22 cellular contexts compared by ENCODE assay signal in genomic region chr14:95456281-95456680, GRCh38.
"Had no signal": no experiment of that assay in that cellular context is flagged by ENCODE, and none has a peak within 500 bp of the region (broad histone marks: within the 10 kb centered on the region; RNA-seq: fewer than 3 reads in every experiment).

No MANE protein-coding gene starts in this region.

- H3K27ac ChIP-seq: hepatocyte, parathyroid adenoma, psoas muscle, right lobe of liver, thoracic aorta, transverse colon had no signal

- H3K9me3 ChIP-seq: psoas muscle, right lobe of liver, thoracic aorta, transverse colon had no signal

- H3K4me3 ChIP-seq: hepatocyte, psoas muscle, right lobe of liver, thoracic aorta, transverse colon had no signal

- H2AFZ ChIP-seq: hepatocyte, parathyroid adenoma had no signal

- H3K79me2 ChIP-seq: hepatocyte, parathyroid adenoma had no signal

- ATAC-seq: natural killer cell, right lobe of liver had no signal

- H3K4me3 Mint-ChIP-seq: endodermal cell; mesothelial cell of epicardium; natural killer cell; neural crest cell; stimulated activated effector memory CD8-positive, alpha-beta T cell treated with anti-CD3 and anti-CD28 coated beads, Interleukin-12 subunit alpha, Interleukin-12 subunit beta, amount 100 ng/mL, for 72 hours; stimulated activated naive CD8-positive, alpha-beta T cell treated with anti-CD3 and anti-CD28 coated beads, Interleukin-15, Interleukin-2, amounts not matched to agents 100 ng/mL and 50 ng/mL, for 24 hours had no signal

- H3K36me3 Mint-ChIP-seq: mesothelial cell of epicardium, natural killer cell had no signal

- H3K4me2 ChIP-seq: hepatocyte had no signal

- H3K9ac ChIP-seq: parathyroid adenoma had no signal

- H3K4me1 Mint-ChIP-seq: natural killer cell had no signal

- H3K27me3 ChIP-seq: right lobe of liver, transverse colon had no signal

- H3K36me3 ChIP-seq: transverse colon had no signal

- H3K9me3 Mint-ChIP-seq: endodermal cell; mesothelial cell of epicardium; natural killer cell; neural crest cell; stimulated activated effector memory CD8-positive, alpha-beta T cell treated with anti-CD3 and anti-CD28 coated beads, Interleukin-12 subunit alpha, Interleukin-12 subunit beta, amount 100 ng/mL, for 72 hours; stimulated activated naive CD8-positive, alpha-beta T cell treated with anti-CD3 and anti-CD28 coated beads, Interleukin-15, Interleukin-2, amounts not matched to agents 100 ng/mL and 50 ng/mL, for 24 hours had no signal

- H3K4me1 ChIP-seq: parathyroid adenoma, right lobe of liver had no signal

- DNase-seq: cerebellar nuclear complex; dermis blood vessel endothelial cell; effector CD4-positive, alpha-beta T cell; endodermal cell; erythroblast; foreskin melanocyte; kidney glomerular epithelial cell; mammary epithelial cell; natural killer cell; psoas muscle; retina; right lobe of liver; stimulated activated CD4-positive, alpha-beta T cell treated with anti-CD3 and anti-CD28 coated beads, Interleukin-4, amount 100 ng/mL, for 1 hour; stimulated activated CD8-positive, alpha-beta memory T cell treated with anti-CD3 and anti-CD28 coated beads, Interleukin-4, amount 100 ng/mL, for 48 hours; transverse colon had no signal

- H3K27me3 Mint-ChIP-seq: stimulated activated naive CD8-positive, alpha-beta T cell treated with anti-CD3 and anti-CD28 coated beads, Interleukin-15, Interleukin-2, amounts not matched to agents 100 ng/mL and 50 ng/mL, for 24 hours had no signal

- H3K27ac Mint-ChIP-seq: endodermal cell; mesothelial cell of epicardium; natural killer cell; stimulated activated naive CD8-positive, alpha-beta T cell treated with anti-CD3 and anti-CD28 coated beads, Interleukin-15, Interleukin-2, amounts not matched to agents 100 ng/mL and 50 ng/mL, for 24 hours had no signal
